In genomic region chr22:38176170-38176741, GRCh38 we compare ENCODE assay signal across 1 cellular context.
TF ChIP-seq lines count a peak whose summit lies in the region.

No MANE protein-coding gene starts in this region.

TF ChIP-seq in GM12878, 131 proteins besides CTCF, POLR2A, EP300 and RAD21 (continued from another document and continues in another):
- TF ChIP-seq, protein P1, sequence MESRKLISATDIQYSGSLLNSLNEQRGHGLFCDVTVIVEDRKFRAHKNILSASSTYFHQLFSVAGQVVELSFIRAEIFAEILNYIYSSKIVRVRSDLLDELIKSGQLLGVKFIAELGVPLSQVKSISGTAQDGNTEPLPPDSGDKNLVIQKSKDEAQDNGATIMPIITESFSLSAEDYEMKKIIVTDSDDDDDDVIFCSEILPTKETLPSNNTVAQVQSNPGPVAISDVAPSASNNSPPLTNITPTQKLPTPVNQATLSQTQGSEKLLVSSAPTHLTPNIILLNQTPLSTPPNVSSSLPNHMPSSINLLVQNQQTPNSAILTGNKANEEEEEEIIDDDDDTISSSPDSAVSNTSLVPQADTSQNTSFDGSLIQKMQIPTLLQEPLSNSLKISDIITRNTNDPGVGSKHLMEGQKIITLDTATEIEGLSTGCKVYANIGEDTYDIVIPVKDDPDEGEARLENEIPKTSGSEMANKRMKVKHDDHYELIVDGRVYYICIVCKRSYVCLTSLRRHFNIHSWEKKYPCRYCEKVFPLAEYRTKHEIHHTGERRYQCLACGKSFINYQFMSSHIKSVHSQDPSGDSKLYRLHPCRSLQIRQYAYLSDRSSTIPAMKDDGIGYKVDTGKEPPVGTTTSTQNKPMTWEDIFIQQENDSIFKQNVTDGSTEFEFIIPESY (IDR thresholded peaks at IDR 0.05) = no peak
- TF ChIP-seq ATF7 (IDR thresholded peaks at IDR 0.05; ENCODE audit: low read depth) (no peak), CHD2 (IDR thresholded peaks at IDR 0.05; ENCODE audit: borderline replicate concordance, low read depth, low read length) (no peak), ZNF274 (IDR thresholded peaks at IDR 0.05; ENCODE audit: insufficient read depth, insufficient read length) (no peak), ETV6 (conservative IDR thresholded peaks at IDR 0.05 in 1 of 2, IDR thresholded peaks at IDR 0.05 in 1 of 2; ENCODE audit: borderline replicate concordance in 1 of 2, low read depth in 1 of 2) (peak in 1 of 2 experiments; percentile 44; a peak in 2 of 4 replicates), JUNB (IDR thresholded peaks at IDR 0.05) (no peak), RB1 (IDR thresholded peaks at IDR 0.05; ENCODE audit: borderline replicate concordance) (no peak), PRDM15 (CRISPR knock-in tag; IDR thresholded peaks at IDR 0.05) (no peak), BMI1 (IDR thresholded peaks at IDR 0.05; ENCODE audit: borderline replicate concordance) (no peak), RELA (IDR thresholded peaks at IDR 0.05; ENCODE audit: borderline replicate concordance, partially characterized antibody) (peak; percentile 78), RUNX3 (IDR thresholded peaks at IDR 0.05; ENCODE audit: low read length) (peak; percentile 88), NBN (IDR thresholded peaks at IDR 0.05) (no peak; the same call in none of the 2 replicates), MAX (IDR thresholded peaks at IDR 0.05; ENCODE audit: low read depth, low read length) (peak; percentile 15; the same call in 1 of the 2 replicates), KAT2A (conservative IDR thresholded peaks at IDR 0.05; ENCODE audit: control insufficient read depth, low read depth, low read length) (no peak), ZNF207 (IDR thresholded peaks at IDR 0.05; ENCODE audit: borderline replicate concordance) (no peak), ZNF622 (IDR thresholded peaks at IDR 0.05) (no peak), PAX8 (IDR thresholded peaks at IDR 0.05) (no peak), MEF2A (IDR thresholded peaks at IDR 0.05; ENCODE audit: insufficient read depth, low read depth, low read length) (no peak), GABPA (IDR thresholded peaks at IDR 0.05; ENCODE audit: low read depth) (no peak), NFIC (IDR thresholded peaks at IDR 0.05; ENCODE audit: low read depth, low read length) (peak; percentile 66; the same call in 1 of the 2 replicates), MTA3 (IDR thresholded peaks at IDR 0.05; ENCODE audit: borderline replicate concordance, low read length) (no peak), HDGF (IDR thresholded peaks at IDR 0.05) (no peak), BACH1 (IDR thresholded peaks at IDR 0.05; ENCODE audit: borderline replicate concordance) (no peak; the same call in 1 of the 2 replicates), POU2F2 (IDR thresholded peaks at IDR 0.05; ENCODE audit: borderline replicate concordance, low read depth, low read length) (no peak), GATAD2B (conservative IDR thresholded peaks at IDR 0.05; ENCODE audit: low read depth) (0 out of 2 replicates have a peak, but pooled peaks have one; percentile 70), BRCA1 (IDR thresholded peaks at IDR 0.05; ENCODE audit: low read depth, low read length) (no peak), NR2F1 (conservative IDR thresholded peaks at IDR 0.05) (0 out of 2 replicates have a peak, but pooled peaks have one; percentile 23), SREBF1 (IDR thresholded peaks at IDR 0.05; ENCODE audit: low read length) (no peak), HDAC6 (IDR thresholded peaks at IDR 0.05; ENCODE audit: unreplicated experiment) (no peak), ZNF24 (IDR thresholded peaks at IDR 0.05) (no peak), YBX1 (IDR thresholded peaks at IDR 0.05) (no peak), YY1 (IDR thresholded peaks at IDR 0.05; ENCODE audit: low read depth, low read length) (no peak), CREB1 (IDR thresholded peaks at IDR 0.05; ENCODE audit: low read depth) (no peak), STAT1 (conservative IDR thresholded peaks at IDR 0.05) (no peak), EGR1 (IDR thresholded peaks at IDR 0.05; ENCODE audit: borderline replicate concordance in 1 of 2, low read depth in 2 of 2, low read length in 2 of 2) (no peak), HCFC1 (IDR thresholded peaks at IDR 0.05; ENCODE audit: low read length) (no peak), USF2 (IDR thresholded peaks at IDR 0.05; ENCODE audit: borderline replicate concordance, low read depth, low read length) (no peak; the same call in 1 of the 2 replicates), EED (IDR thresholded peaks at IDR 0.05; ENCODE audit: low read depth) (peak; percentile 92), IKZF1 (conservative IDR thresholded peaks at IDR 0.05) (peak; percentile 94), RFX5 (IDR thresholded peaks at IDR 0.05; ENCODE audit: low read depth, low read length) (no peak), ZNF217 (IDR thresholded peaks at IDR 0.05) (no peak), MYC (IDR thresholded peaks at IDR 0.05; ENCODE audit: insufficient read depth, insufficient read length, insufficient replicate concordance, low read length, severe bottlenecking) (peak; percentile 75), MXI1 (IDR thresholded peaks at IDR 0.05; ENCODE audit: low read depth, low read length) (no peak), ZBED1 (IDR thresholded peaks at IDR 0.05; ENCODE audit: borderline replicate concordance) (no peak)
- TF ChIP-seq, protein P2, sequence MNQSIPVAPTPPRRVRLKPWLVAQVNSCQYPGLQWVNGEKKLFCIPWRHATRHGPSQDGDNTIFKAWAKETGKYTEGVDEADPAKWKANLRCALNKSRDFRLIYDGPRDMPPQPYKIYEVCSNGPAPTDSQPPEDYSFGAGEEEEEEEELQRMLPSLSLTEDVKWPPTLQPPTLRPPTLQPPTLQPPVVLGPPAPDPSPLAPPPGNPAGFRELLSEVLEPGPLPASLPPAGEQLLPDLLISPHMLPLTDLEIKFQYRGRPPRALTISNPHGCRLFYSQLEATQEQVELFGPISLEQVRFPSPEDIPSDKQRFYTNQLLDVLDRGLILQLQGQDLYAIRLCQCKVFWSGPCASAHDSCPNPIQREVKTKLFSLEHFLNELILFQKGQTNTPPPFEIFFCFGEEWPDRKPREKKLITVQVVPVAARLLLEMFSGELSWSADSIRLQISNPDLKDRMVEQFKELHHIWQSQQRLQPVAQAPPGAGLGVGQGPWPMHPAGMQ (IDR thresholded peaks at IDR 0.05; ENCODE audit: borderline replicate concordance) = no peak
- TF ChIP-seq, protein P3, sequence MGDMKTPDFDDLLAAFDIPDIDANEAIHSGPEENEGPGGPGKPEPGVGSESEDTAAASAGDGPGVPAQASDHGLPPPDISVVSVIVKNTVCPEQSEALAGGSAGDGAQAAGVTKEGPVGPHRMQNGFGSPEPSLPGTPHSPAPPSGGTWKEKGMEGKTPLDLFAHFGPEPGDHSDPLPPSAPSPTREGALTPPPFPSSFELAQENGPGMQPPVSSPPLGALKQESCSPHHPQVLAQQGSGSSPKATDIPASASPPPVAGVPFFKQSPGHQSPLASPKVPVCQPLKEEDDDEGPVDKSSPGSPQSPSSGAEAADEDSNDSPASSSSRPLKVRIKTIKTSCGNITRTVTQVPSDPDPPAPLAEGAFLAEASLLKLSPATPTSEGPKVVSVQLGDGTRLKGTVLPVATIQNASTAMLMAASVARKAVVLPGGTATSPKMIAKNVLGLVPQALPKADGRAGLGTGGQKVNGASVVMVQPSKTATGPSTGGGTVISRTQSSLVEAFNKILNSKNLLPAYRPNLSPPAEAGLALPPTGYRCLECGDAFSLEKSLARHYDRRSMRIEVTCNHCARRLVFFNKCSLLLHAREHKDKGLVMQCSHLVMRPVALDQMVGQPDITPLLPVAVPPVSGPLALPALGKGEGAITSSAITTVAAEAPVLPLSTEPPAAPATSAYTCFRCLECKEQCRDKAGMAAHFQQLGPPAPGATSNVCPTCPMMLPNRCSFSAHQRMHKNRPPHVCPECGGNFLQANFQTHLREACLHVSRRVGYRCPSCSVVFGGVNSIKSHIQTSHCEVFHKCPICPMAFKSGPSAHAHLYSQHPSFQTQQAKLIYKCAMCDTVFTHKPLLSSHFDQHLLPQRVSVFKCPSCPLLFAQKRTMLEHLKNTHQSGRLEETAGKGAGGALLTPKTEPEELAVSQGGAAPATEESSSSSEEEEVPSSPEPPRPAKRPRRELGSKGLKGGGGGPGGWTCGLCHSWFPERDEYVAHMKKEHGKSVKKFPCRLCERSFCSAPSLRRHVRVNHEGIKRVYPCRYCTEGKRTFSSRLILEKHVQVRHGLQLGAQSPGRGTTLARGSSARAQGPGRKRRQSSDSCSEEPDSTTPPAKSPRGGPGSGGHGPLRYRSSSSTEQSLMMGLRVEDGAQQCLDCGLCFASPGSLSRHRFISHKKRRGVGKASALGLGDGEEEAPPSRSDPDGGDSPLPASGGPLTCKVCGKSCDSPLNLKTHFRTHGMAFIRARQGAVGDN (IDR thresholded peaks at IDR 0.05) = peak; percentile 95
- TF ChIP-seq, protein P4, sequence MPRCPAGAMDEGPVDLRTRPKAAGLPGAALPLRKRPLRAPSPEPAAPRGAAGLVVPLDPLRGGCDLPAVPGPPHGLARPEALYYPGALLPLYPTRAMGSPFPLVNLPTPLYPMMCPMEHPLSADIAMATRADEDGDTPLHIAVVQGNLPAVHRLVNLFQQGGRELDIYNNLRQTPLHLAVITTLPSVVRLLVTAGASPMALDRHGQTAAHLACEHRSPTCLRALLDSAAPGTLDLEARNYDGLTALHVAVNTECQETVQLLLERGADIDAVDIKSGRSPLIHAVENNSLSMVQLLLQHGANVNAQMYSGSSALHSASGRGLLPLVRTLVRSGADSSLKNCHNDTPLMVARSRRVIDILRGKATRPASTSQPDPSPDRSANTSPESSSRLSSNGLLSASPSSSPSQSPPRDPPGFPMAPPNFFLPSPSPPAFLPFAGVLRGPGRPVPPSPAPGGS (IDR thresholded peaks at IDR 0.05; ENCODE audit: borderline replicate concordance, insufficient read depth, low read depth, low read length, poor library complexity, severe bottlenecking) = peak; percentile 31
- TF ChIP-seq, protein P5, sequence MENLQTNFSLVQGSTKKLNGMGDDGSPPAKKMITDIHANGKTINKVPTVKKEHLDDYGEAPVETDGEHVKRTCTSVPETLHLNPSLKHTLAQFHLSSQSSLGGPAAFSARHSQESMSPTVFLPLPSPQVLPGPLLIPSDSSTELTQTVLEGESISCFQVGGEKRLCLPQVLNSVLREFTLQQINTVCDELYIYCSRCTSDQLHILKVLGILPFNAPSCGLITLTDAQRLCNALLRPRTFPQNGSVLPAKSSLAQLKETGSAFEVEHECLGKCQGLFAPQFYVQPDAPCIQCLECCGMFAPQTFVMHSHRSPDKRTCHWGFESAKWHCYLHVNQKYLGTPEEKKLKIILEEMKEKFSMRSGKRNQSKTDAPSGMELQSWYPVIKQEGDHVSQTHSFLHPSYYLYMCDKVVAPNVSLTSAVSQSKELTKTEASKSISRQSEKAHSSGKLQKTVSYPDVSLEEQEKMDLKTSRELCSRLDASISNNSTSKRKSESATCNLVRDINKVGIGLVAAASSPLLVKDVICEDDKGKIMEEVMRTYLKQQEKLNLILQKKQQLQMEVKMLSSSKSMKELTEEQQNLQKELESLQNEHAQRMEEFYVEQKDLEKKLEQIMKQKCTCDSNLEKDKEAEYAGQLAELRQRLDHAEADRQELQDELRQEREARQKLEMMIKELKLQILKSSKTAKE (IDR thresholded peaks at IDR 0.05; ENCODE audit: low read depth, poor library complexity, severe bottlenecking) = no peak
